Comparison of ENCODE assay signal across 17 cellular contexts in genomic region chr20:8583209-8584106, GRCh38.
A peak's percentile ranks its signal among the peaks of the same experiment; 100 is the strongest.
DNase-seq lines count a peak whose midpoint lies in the region; TF ChIP-seq lines count a peak whose summit lies in the region.
"Had no signal": no experiment of that assay in that cellular context is flagged by ENCODE, and none has a peak within 500 bp of the region (broad histone marks: within the 10 kb centered on the region; RNA-seq: fewer than 3 reads in every experiment).

No MANE protein-coding gene starts in this region.

- H3K9me3 Mint-ChIP-seq in nephron: no peaks in the 10 kb centered on the region

- no peak overlapping the region for H3K4me3 Mint-ChIP-seq in nephron
- H3K4me3 Mint-ChIP-seq: activated CD4-positive, alpha-beta memory T cell treated with anti-CD3 and anti-CD28 coated beads, Interleukin-2, amount 10 ng/mL, durations not matched to agents 7 days and 5 days; CD4-positive, alpha-beta memory T cell; mesothelial cell of epicardium had no signal

- peak; percentile 48 for DNase-seq in AG10803 (ENCODE audit: low read depth)
- peak; percentile 25 for DNase-seq in SHP77 treated with DMSO at 0.1 percent for 48 hours (lab: John Stamatoyannopoulos, UW)
- peak; percentile 75 for DNase-seq in fibroblast of pulmonary artery (ENCODE audit: low read depth)
- no peak for DNase-seq in NCI-H345 (lab: John Stamatoyannopoulos, UW)
- no peak for DNase-seq in occipital lobe (lab: John Stamatoyannopoulos, UW)
- no peak for DNase-seq in DMS153 (lab: John Stamatoyannopoulos, UW)
- DNase-seq in SW 1271 (lab: John Stamatoyannopoulos, UW): no peak
- DNase-seq: activated CD4-positive, alpha-beta memory T cell treated with anti-CD3 and anti-CD28 coated beads, Interleukin-2, amount 10 ng/mL, durations not matched to agents 7 days and 5 days; amygdala; CD4-positive, alpha-beta memory T cell; EL; KG1; NCI-H1105; NCI-H2171 had no signal

- peak overlapping the region; percentile 70 to 93 (median 88) for H3K27ac Mint-ChIP-seq in nephron
- H3K27ac Mint-ChIP-seq: activated CD4-positive, alpha-beta memory T cell treated with anti-CD3 and anti-CD28 coated beads, Interleukin-2, amount 10 ng/mL, durations not matched to agents 7 days and 5 days; CD4-positive, alpha-beta memory T cell; mesothelial cell of epicardium had no signal

- H3K4me1 Mint-ChIP-seq in nephron: no peaks in the 10 kb centered on the region
- H3K4me1 Mint-ChIP-seq: activated CD4-positive, alpha-beta memory T cell treated with anti-CD3 and anti-CD28 coated beads, Interleukin-2, amount 10 ng/mL, durations not matched to agents 7 days and 5 days; CD4-positive, alpha-beta memory T cell had no signal

- no peaks in the 10 kb centered on the region for H3K27me3 Mint-ChIP-seq in nephron (ENCODE audit: low read depth)
- H3K27me3 Mint-ChIP-seq: activated CD4-positive, alpha-beta memory T cell treated with anti-CD3 and anti-CD28 coated beads, Interleukin-2, amount 10 ng/mL, durations not matched to agents 7 days and 5 days; CD4-positive, alpha-beta memory T cell had no signal

- H3K4me3 ChIP-seq in AG10803 (ENCODE audit: low read length) (no peak overlapping the region), fibroblast of pulmonary artery (replicated peaks; ENCODE audit: low read depth, low read length) (no peak overlapping the region)
- H3K4me3 ChIP-seq: A549 had no signal

- no peak for TF ChIP-seq CTCF in AG10803 (conservative IDR thresholded peaks at IDR 0.05; ENCODE audit: low read length)
- no peak for TF ChIP-seq CTCF in fibroblast of pulmonary artery (IDR thresholded peaks at IDR 0.05; ENCODE audit: low read length, missing control alignments)
- TF ChIP-seq CTCF in nephron (IDR thresholded peaks at IDR 0.05; ENCODE audit: unreplicated experiment in 3 of 3): no peak

- H3K36me3 Mint-ChIP-seq in nephron (ENCODE audit: low read depth): no peaks in the 10 kb centered on the region
- H3K36me3 Mint-ChIP-seq: CD4-positive, alpha-beta memory T cell; mesothelial cell of epicardium had no signal

Comparison
In these comparisons a context has a peak if more than half of its experiments do, and no peak if none do; other contexts are left out.
1. DNase-seq: peak in AG10803 (single experiment), SHP77 treated with DMSO at 0.1 percent for 48 hours (single experiment) and fibroblast of pulmonary artery (single experiment); none in NCI-H345 (single experiment), occipital lobe (single experiment), DMS153 (single experiment) and SW 1271 (0 of 2).